ENCODE assay signal across 23 cellular contexts in genomic region chr15:42627485-42627884, GRCh38.
"Had no signal": no experiment of that assay in that cellular context is flagged by ENCODE, and none has a peak within 500 bp of the region (broad histone marks: within the 10 kb centered on the region; RNA-seq: fewer than 3 reads in every experiment).

No MANE protein-coding gene starts in this region.

- H3K36me3 ChIP-seq: gastrocnemius medialis, left lung, lower lobe of right lung had no signal

- H3K9me3 ChIP-seq: esophagus muscularis mucosa, gastrocnemius medialis, left lung, lower lobe of right lung, mucosa of descending colon had no signal

- H3K27me3 ChIP-seq: dorsolateral prefrontal cortex, esophagus muscularis mucosa, foreskin keratinocyte, gastrocnemius medialis, heart right ventricle, left lung had no signal

- H3K4me3 Mint-ChIP-seq: mesothelial cell of epicardium had no signal

- H3K27ac Mint-ChIP-seq: mesothelial cell of epicardium had no signal

- FAIRE-seq: colon, endothelial cell of umbilical vein, islet of Langerhans, keratinocyte had no signal

- H3K4me3 ChIP-seq: coronary artery, dorsolateral prefrontal cortex, esophagus muscularis mucosa, gastrocnemius medialis, heart right ventricle, left lung, lower lobe of right lung, mucosa of descending colon had no signal

- DNase-seq: dermis blood vessel endothelial cell; dorsolateral prefrontal cortex; effector CD4-positive, alpha-beta T cell; effector memory CD4-positive, alpha-beta T cell; foreskin keratinocyte; gastrocnemius medialis; glutamatergic neuron; head of caudate nucleus; heart right ventricle; hippocampal formation; left cardiac atrium; left lung; left ventricle myocardium superior; lower lobe of right lung; mesenchymal stem cell; mucosa of descending colon had no signal

- H3K4me1 ChIP-seq: foreskin keratinocyte, gastrocnemius medialis, left lung, lower lobe of right lung had no signal

- ATAC-seq: foreskin keratinocyte, gastrocnemius medialis, heart right ventricle, left cardiac atrium, left lung, left ventricle myocardium superior, lower lobe of right lung, mucosa of descending colon had no signal

- H3K27ac ChIP-seq: coronary artery, dorsolateral prefrontal cortex, esophagus muscularis mucosa, foreskin keratinocyte, gastrocnemius medialis, heart right ventricle, left lung, lower lobe of right lung had no signal
